In genomic region chr21:22056904-22057303, GRCh38 we compare ENCODE assay signal across 16 cellular contexts.
DNase-seq lines count a peak whose midpoint lies in the region; ATAC-seq and TF ChIP-seq lines count a peak whose summit lies in the region.
"Had no signal": no experiment of that assay in that cellular context is flagged by ENCODE, and none has a peak within 500 bp of the region (broad histone marks: within the 10 kb centered on the region; RNA-seq: fewer than 3 reads in every experiment).

No MANE protein-coding gene starts in this region.

- H3K27ac Mint-ChIP-seq in GM23338 (no peak overlapping the region), natural killer cell (no peak overlapping the region)
- no peak overlapping the region for H3K27ac Mint-ChIP-seq in activated CD4-positive, alpha-beta T cell treated with anti-CD3 and anti-CD28 coated beads for 36 hours
- H3K27ac Mint-ChIP-seq: CD4-positive, alpha-beta T cell; IgD-negative memory B cell had no signal

- H3K27me3 Mint-ChIP-seq in GM23338 (ENCODE audit: insufficient read depth, low read depth, poor library complexity) (peaks cover 2% of the 10 kb centered on the region), natural killer cell (ENCODE audit: low read depth in 2 of 2) (no peaks in the 10 kb centered on the region)
- H3K27me3 Mint-ChIP-seq in activated CD4-positive, alpha-beta T cell treated with anti-CD3 and anti-CD28 coated beads for 36 hours: no peaks in the 10 kb centered on the region
- H3K27me3 Mint-ChIP-seq: CD4-positive, alpha-beta T cell; IgD-negative memory B cell had no signal

- H4K20me1 ChIP-seq in GM23338 (replicated peaks; ENCODE audit: insufficient read depth): no peaks in the 10 kb centered on the region

- no peaks in the 10 kb centered on the region for H3F3A ChIP-seq in GM23338 (replicated peaks; ENCODE audit: low read depth)

- no peak overlapping the region for H3K27ac ChIP-seq in GM23338 (ENCODE audit: low read depth)
- peak overlapping the region; percentile 72 for H3K27ac ChIP-seq in SK-N-MC
- H3K27ac ChIP-seq: C4-2B, GM23248 had no signal

- DNase-seq in GM23338 (ENCODE audit: low spot score) (no peak), M059J (ENCODE audit: low read depth) (peak; percentile 3), SK-N-MC (ENCODE audit: low read depth, low spot score) (no peak), natural killer cell (no peak)
- no peak for DNase-seq in activated CD4-positive, alpha-beta T cell treated with anti-CD3 and anti-CD28 coated beads for 36 hours
- DNase-seq: ACHN; Caco-2; CD4-positive, alpha-beta T cell; DMS79 treated with DMSO at 0.1 percent for 48 hours; GM23248; HCEC 1CT; KBM-7 had no signal

- H3K4me1 Mint-ChIP-seq in GM23338 (no peaks in the 10 kb centered on the region), natural killer cell (no peaks in the 10 kb centered on the region)
- H3K4me1 Mint-ChIP-seq in activated CD4-positive, alpha-beta T cell treated with anti-CD3 and anti-CD28 coated beads for 36 hours: no peaks in the 10 kb centered on the region
- H3K4me1 Mint-ChIP-seq: IgD-negative memory B cell had no signal

- H3K4me3 Mint-ChIP-seq in GM23338 (no peak overlapping the region), natural killer cell (no peak overlapping the region)
- H3K4me3 Mint-ChIP-seq in activated CD4-positive, alpha-beta T cell treated with anti-CD3 and anti-CD28 coated beads for 36 hours: no peak overlapping the region
- H3K4me3 Mint-ChIP-seq: CD4-positive, alpha-beta T cell; IgD-negative memory B cell had no signal

- no peaks in the 10 kb centered on the region for H3K9me2 ChIP-seq in GM23338 (ENCODE audit: insufficient read depth)

- POLR2A ChIA-PET in activated CD4-positive, alpha-beta T cell treated with anti-CD3 and anti-CD28 coated beads for 36 hours (lab: Charles Lee): no interaction called here

- CTCF ChIA-PET in activated CD4-positive, alpha-beta T cell treated with anti-CD3 and anti-CD28 coated beads for 36 hours (lab: Charles Lee): no interaction called here

- ATAC-seq in GM23338 (no peak), natural killer cell (no peak), GM18868 (IDR thresholded peaks at IDR 0.05; ENCODE audit: unreplicated experiment) (no peak)
- ATAC-seq in activated CD4-positive, alpha-beta T cell treated with anti-CD3 and anti-CD28 coated beads for 36 hours: no peak
- ATAC-seq: GM12878 had no signal

- no peak for TF ChIP-seq CTCF in GM23338 (conservative IDR thresholded peaks at IDR 0.05; ENCODE audit: low read depth in 2 of 2)
- no peak for TF ChIP-seq CTCF in natural killer cell (IDR thresholded peaks at IDR 0.05)

- H3K79me2 ChIP-seq in GM23338 (replicated peaks; ENCODE audit: insufficient read depth): no peaks in the 10 kb centered on the region

- no peak overlapping the region for H3K9ac ChIP-seq in SK-N-MC (ENCODE audit: insufficient read length)
- H3K9ac ChIP-seq: GM23248 had no signal

- no peaks in the 10 kb centered on the region for H3K9me3 ChIP-seq in SK-N-MC (ENCODE audit: low read depth, low read length)
- H3K9me3 ChIP-seq: Caco-2 had no signal

- peak overlapping the region; percentile 15; the same call in 1 of the 2 replicates for H2AFZ ChIP-seq in GM23338
- H2AFZ ChIP-seq: GM23248 had no signal

- no peaks in the 10 kb centered on the region for H3K27me3 ChIP-seq in GM23338 (ENCODE audit: insufficient read depth)

- H3K4me3 ChIP-seq in GM23338 (no peak overlapping the region), SK-N-MC (no peak overlapping the region)
- H3K4me3 ChIP-seq: GM12878, GM23248 had no signal

- no peak overlapping the region for H3K4me2 ChIP-seq in GM23338

- no peaks in the 10 kb centered on the region for H3K4me1 ChIP-seq in GM23338 (ENCODE audit: insufficient read depth)
- H3K4me1 ChIP-seq: Caco-2 had no signal

- H3K9me3 Mint-ChIP-seq in GM23338 (peaks cover 4% of the 10 kb centered on the region; the same call in 2 of the 3 replicates), natural killer cell (peaks cover 12 to 16% of the 10 kb centered on the region in 2 donors)
- H3K9me3 Mint-ChIP-seq in activated CD4-positive, alpha-beta T cell treated with anti-CD3 and anti-CD28 coated beads for 36 hours (ENCODE audit: low read depth): no peaks in the 10 kb centered on the region

- no peaks in the 10 kb centered on the region for H3K36me3 ChIP-seq in GM23338 (ENCODE audit: insufficient read depth)
- H3K36me3 ChIP-seq in SK-N-MC (ENCODE audit: insufficient read depth, low read length): no peaks in the 10 kb centered on the region

- intact Hi-C loops in activated CD4-positive, alpha-beta T cell treated with anti-CD3 and anti-CD28 coated beads for 36 hours (cut with DNase I, micrococcal nuclease): no loop called here
- intact Hi-C loops in natural killer cell (cut with micrococcal nuclease): no loop called here

- H3K36me3 Mint-ChIP-seq in GM23338 (ENCODE audit: low read depth) (no peaks in the 10 kb centered on the region), natural killer cell (peaks cover 8% of the 10 kb centered on the region)
- H3K36me3 Mint-ChIP-seq in activated CD4-positive, alpha-beta T cell treated with anti-CD3 and anti-CD28 coated beads for 36 hours (ENCODE audit: low read depth): no peaks in the 10 kb centered on the region
- H3K36me3 Mint-ChIP-seq: IgD-negative memory B cell had no signal

TF ChIP-seq in GM23338, 12 proteins besides CTCF, POLR2A, EP300 and RAD21:
- no peak for TF ChIP-seq JUNB (IDR thresholded peaks at IDR 0.05; ENCODE audit: unreplicated experiment)
- TF ChIP-seq, protein P1, sequence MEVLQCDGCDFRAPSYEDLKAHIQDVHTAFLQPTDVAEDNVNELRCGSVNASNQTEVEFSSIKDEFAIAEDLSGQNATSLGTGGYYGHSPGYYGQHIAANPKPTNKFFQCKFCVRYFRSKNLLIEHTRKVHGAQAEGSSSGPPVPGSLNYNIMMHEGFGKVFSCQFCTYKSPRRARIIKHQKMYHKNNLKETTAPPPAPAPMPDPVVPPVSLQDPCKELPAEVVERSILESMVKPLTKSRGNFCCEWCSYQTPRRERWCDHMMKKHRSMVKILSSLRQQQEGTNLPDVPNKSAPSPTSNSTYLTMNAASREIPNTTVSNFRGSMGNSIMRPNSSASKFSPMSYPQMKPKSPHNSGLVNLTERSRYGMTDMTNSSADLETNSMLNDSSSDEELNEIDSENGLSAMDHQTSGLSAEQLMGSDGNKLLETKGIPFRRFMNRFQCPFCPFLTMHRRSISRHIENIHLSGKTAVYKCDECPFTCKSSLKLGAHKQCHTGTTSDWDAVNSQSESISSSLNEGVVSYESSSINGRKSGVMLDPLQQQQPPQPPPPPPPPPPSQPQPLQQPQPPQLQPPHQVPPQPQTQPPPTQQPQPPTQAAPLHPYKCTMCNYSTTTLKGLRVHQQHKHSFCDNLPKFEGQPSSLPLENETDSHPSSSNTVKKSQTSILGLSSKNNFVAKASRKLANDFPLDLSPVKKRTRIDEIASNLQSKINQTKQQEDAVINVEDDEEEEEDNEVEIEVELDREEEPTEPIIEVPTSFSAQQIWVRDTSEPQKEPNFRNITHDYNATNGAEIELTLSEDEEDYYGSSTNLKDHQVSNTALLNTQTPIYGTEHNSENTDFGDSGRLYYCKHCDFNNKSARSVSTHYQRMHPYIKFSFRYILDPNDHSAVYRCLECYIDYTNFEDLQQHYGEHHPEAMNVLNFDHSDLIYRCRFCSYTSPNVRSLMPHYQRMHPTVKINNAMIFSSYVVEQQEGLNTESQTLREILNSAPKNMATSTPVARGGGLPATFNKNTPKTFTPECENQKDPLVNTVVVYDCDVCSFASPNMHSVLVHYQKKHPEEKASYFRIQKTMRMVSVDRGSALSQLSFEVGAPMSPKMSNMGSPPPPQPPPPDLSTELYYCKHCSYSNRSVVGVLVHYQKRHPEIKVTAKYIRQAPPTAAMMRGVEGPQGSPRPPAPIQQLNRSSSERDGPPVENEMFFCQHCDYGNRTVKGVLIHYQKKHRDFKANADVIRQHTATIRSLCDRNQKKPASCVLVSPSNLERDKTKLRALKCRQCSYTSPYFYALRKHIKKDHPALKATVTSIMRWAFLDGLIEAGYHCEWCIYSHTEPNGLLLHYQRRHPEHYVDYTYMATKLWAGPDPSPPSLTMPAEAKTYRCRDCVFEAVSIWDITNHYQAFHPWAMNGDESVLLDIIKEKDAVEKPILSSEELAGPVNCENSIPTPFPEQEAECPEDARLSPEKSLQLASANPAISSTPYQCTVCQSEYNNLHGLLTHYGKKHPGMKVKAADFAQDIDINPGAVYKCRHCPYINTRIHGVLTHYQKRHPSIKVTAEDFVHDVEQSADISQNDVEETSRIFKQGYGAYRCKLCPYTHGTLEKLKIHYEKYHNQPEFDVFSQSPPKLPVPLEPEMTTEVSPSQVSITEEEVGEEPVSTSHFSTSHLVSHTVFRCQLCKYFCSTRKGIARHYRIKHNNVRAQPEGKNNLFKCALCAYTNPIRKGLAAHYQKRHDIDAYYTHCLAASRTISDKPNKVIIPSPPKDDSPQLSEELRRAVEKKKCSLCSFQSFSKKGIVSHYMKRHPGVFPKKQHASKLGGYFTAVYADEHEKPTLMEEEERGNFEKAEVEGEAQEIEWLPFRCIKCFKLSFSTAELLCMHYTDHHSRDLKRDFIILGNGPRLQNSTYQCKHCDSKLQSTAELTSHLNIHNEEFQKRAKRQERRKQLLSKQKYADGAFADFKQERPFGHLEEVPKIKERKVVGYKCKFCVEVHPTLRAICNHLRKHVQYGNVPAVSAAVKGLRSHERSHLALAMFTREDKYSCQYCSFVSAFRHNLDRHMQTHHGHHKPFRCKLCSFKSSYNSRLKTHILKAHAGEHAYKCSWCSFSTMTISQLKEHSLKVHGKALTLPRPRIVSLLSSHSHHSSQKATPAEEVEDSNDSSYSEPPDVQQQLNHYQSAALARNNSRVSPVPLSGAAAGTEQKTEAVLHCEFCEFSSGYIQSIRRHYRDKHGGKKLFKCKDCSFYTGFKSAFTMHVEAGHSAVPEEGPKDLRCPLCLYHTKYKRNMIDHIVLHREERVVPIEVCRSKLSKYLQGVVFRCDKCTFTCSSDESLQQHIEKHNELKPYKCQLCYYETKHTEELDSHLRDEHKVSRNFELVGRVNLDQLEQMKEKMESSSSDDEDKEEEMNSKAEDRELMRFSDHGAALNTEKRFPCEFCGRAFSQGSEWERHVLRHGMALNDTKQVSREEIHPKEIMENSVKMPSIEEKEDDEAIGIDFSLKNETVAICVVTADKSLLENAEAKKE (CRISPR knock-in tag; IDR thresholded peaks at IDR 0.05): no peak
- no peak for TF ChIP-seq ZNF331 (CRISPR knock-in tag; IDR thresholded peaks at IDR 0.05; ENCODE audit: low read depth)
TF ChIP-seq in GM23338: peak in this region for 0.
